8 cellular contexts compared by ENCODE assay signal in genomic region chr19:13872695-13873389, GRCh38. TPM values are rescaled to one million over a fixed set of nuclear protein-coding genes. Genes with fewer than 3 reads are reported as not detected.
DNase-seq lines count a peak whose midpoint lies in the region; ATAC-seq, FAIRE-seq and TF ChIP-seq lines count a peak whose summit lies in the region.

No MANE protein-coding gene starts in this region.

- H3K4me3 ChIP-seq in BJ (ENCODE audit: low read depth, low read length), result peak overlapping the region; percentile 19
- H3K4me3 ChIP-seq in GM12878, result peak overlapping the region; percentile 47
- H3K4me3 ChIP-seq in left lung, result peak overlapping the region; percentile 19 to 36
- H3K4me3 ChIP-seq in vagina, result peak overlapping the region; percentile 45 to 50

- TF ChIP-seq RAD21 in GM12878 (IDR thresholded peaks at IDR 0.05; ENCODE audit: insufficient read depth, low read depth, low read length), result no peak

- SMC1A ChIA-PET in GM12878 (lab: Charles Lee; ENCODE audit: uncharacterized antibody, unreplicated experiment), result interaction anchor here (1.0 to 1.5 kb wide), 2 partner anchors 204 to 275 kb away, joined by 3 read pairs; no protein-coding TSS in a partner anchor

- H3K79me2 ChIP-seq in GM12878 (ENCODE audit: control insufficient read depth, insufficient read depth, low read length), result no peaks in the 10 kb centered on the region

- 6% methylated on average over 31 of the region's 45 CpGs for WGBS in GM12878 (ENCODE audit: insufficient coverage, insufficient replicate concordance, low lambda C conversion rate, missing lambda C conversion rate)

- BruUV-seq in GM12878 (replicated peaks; lab: Mats Ljungman, UMichigan), result no TSS peak

- RAD21 ChIA-PET in GM12878 (lab: Charles Lee; ENCODE audit: unreplicated experiment), result interaction anchor here (0.6 to 3.1 kb wide), 7 partner anchors 10 to 708 kb away, joined by 3 to 13 read pairs (median 4); no protein-coding TSS in a partner anchor

- peak overlapping the region; percentile 44 for H2AFZ ChIP-seq in GM12878 (ENCODE audit: control insufficient read depth, low read depth, low read length)

- H3K9me3 ChIP-seq in GM12878 (replicated peaks; ENCODE audit: control insufficient read depth, insufficient read depth, low read length) (no peaks in the 10 kb centered on the region), left lung (no peaks in the 10 kb centered on the region), vagina (no peaks in the 10 kb centered on the region)

- POLR2A ChIA-PET in BJ (lab: Charles Lee) (interaction anchor here (0.5 to 0.6 kb wide), 3 partner anchors 19 to 33 kb away, joined by 3 to 9 read pairs (median 6); no protein-coding TSS in a partner anchor), GM12878 (lab: Charles Lee) (interaction anchor here (0.6 to 1.0 kb wide), 4 partner anchors 10 to 243 kb away, joined by 3 to 5 read pairs (median 3); no protein-coding TSS in a partner anchor)

- H3K27ac ChIP-seq in GM12878 (ENCODE audit: control insufficient read depth, insufficient read depth), result no peak overlapping the region
- no peak overlapping the region for H3K27ac ChIP-seq in left lung
- H3K27ac ChIP-seq in vagina, result peak overlapping the region; percentile 23

- ATAC-seq in GM12878, result peak; percentile 78
- ATAC-seq in left lung, result peak; percentile 68

- TF ChIP-seq CTCF in BJ (IDR thresholded peaks at IDR 0.05; ENCODE audit: insufficient read depth, low read depth, low read length), result peak; percentile 40
- peak; percentile 6 to 24 (median 11); a peak in 2 of 6 replicates for TF ChIP-seq CTCF in GM12878 (IDR thresholded peaks at IDR 0.05 in 2 of 3, conservative IDR thresholded peaks at IDR 0.05 in 1 of 3; ENCODE audit: control insufficient read depth in 2 of 3, extremely low read depth in 1 of 3, insufficient read depth in 1 of 3, low read depth in 3 of 3, low read length in 3 of 3)
- no peak for TF ChIP-seq CTCF in left lung (IDR thresholded peaks at IDR 0.05)
- no peak for TF ChIP-seq CTCF in vagina (IDR thresholded peaks at IDR 0.05)

- H3K9ac ChIP-seq in GM12878 (ENCODE audit: control insufficient read depth, insufficient read depth, low read length), result no peak overlapping the region

- H3K36me3 ChIP-seq in BJ (ENCODE audit: control insufficient read depth, insufficient read depth, low read length) (no peaks in the 10 kb centered on the region), GM12878 (ENCODE audit: control insufficient read depth in 2 of 2, insufficient read depth in 2 of 2, low read length in 1 of 2) (no peaks in the 10 kb centered on the region), left lung (no peaks in the 10 kb centered on the region), vagina (no peaks in the 10 kb centered on the region)

- DNase-seq in BJ (ENCODE audit: low read depth) (no peak), NAMALWA (ENCODE audit: low spot score) (peak; percentile 80), GM12878 (ENCODE audit: low read depth, low spot score) (no peak), left lung (peak in 1 of 2 donors; percentile 83), vagina (ENCODE audit: extremely low spot score in 2 of 2) (no peak), SHP77 (lab: John Stamatoyannopoulos, UW) (no peak), SK-N-DZ (ENCODE audit: low spot score) (no peak), GM12892 (ENCODE audit: insufficient read length) (no peak)

- intact Hi-C loops in GM12878 (cut with micrococcal nuclease; ENCODE audit: unreplicated experiment) (no loop called here), left lung (cut with DNase I) (no loop called here), vagina (cut with DNase I) (loop anchor here (10.0 kb wide), 1 partner anchor 278 kb away; no protein-coding TSS in a partner anchor)

- in situ Hi-C loops in GM12878 (cut with MboI), result no loop called here

- CTCF ChIA-PET in BJ (lab: Yijun Ruan, JAX), result interaction anchor here (1.0 to 2.8 kb wide), 3 partner anchors 10 to 206 kb away, joined by 3 to 7 read pairs (median 4); no protein-coding TSS in a partner anchor
- CTCF ChIA-PET in GM12878 (lab: Yijun Ruan, JAX), result interaction anchor here (0.6 to 3.1 kb wide), 3 partner anchors 10 to 98 kb away, joined by 3 to 13 read pairs (median 3); partner anchors contain the start of gene C19orf53

- H3K4me1 ChIP-seq in GM12878 (ENCODE audit: control insufficient read depth, insufficient read depth, low read length) (no peaks in the 10 kb centered on the region), left lung (peaks cover 0 to 11% of the 10 kb centered on the region in 2 donors), vagina (peaks cover 13% of the 10 kb centered on the region)

- TF ChIP-seq EP300 in GM12878 (IDR thresholded peaks at IDR 0.05; ENCODE audit: borderline replicate concordance in 1 of 2, control insufficient read depth in 1 of 2, low read depth in 2 of 2, low read length in 2 of 2), result no peak

- no peak for TF ChIP-seq POLR2A in GM12878 (IDR thresholded peaks at IDR 0.05; ENCODE audit: low read depth, low read length)
- TF ChIP-seq POLR2A in vagina (IDR thresholded peaks at IDR 0.05), result no peak
- TF ChIP-seq POLR2A in GM12892 (IDR thresholded peaks at IDR 0.05; ENCODE audit: low read depth, low read length), result no peak

- no peaks in the 10 kb centered on the region for H4K20me1 ChIP-seq in GM12878 (ENCODE audit: control insufficient read depth, insufficient read depth)

- FAIRE-seq in GM12878 (lab: Jason Lieb, UNC), result no peak
- no peak for FAIRE-seq in GM12892 (lab: Jason Lieb, UNC)

- H3K27me3 ChIP-seq in BJ (ENCODE audit: control insufficient read depth, insufficient read depth, low read length) (no peaks in the 10 kb centered on the region), GM12878 (replicated peaks in 1 of 2; ENCODE audit: control insufficient read depth in 2 of 2, insufficient read depth in 2 of 2, low read length in 1 of 2) (no peaks in the 10 kb centered on the region), left lung (no peaks in the 10 kb centered on the region), vagina (no peaks in the 10 kb centered on the region)

- peak overlapping the region; percentile 48; the same call in 1 of the 2 replicates for H3K4me2 ChIP-seq in GM12878 (ENCODE audit: control insufficient read depth, insufficient read depth)

RNA-seq across cellular contexts. Expression of gene NANOS3, which starts 4.1 kb away (rescaled TPM):
- polyA plus RNA-seq in BJ (2011; rRNA removed), result 0.20 and 0.55 TPM in 2 replicates
- 0.52 TPM in 1 of 2 replicates, not detected in the other for polyA minus RNA-seq in BJ (2011; rRNA and poly(A)+ RNA removed)
- 3.9 and 5.7 TPM in 2 replicates for total RNA-seq in GM12878 (2013; cell fraction: nucleolus; rRNA removed)
- total RNA-seq in GM12878 (2014; rRNA removed), result 0.54 and 1.5 TPM in 2 replicates
- 1.5 and 1.6 TPM in 2 replicates for total RNA-seq in GM12878 (2014; rRNA removed; fragmentation: Illumina TruSeq; extraction: Trizol)
- 1.5 and 1.7 TPM in 2 replicates for total RNA-seq in GM12878 (2021)
- not detected for polyA plus RNA-seq in GM12878 (2011; ENCODE audit: low read depth)
- 0.24 and 0.69 TPM in 2 replicates for polyA plus RNA-seq in GM12878 (2011; rRNA removed)
- 1.4 and 1.5 TPM in 2 replicates for polyA plus RNA-seq in GM12878 (2011; cell fraction: cytosol; rRNA removed)
- polyA plus RNA-seq in GM12878 (2011; cell fraction: nucleus; rRNA removed), result 2.5 and 2.7 TPM in 2 replicates
- polyA plus RNA-seq in GM12878 (2012), result 0.94 and 1.0 TPM in 2 replicates
- 1.00 TPM in 1 of 2 replicates, not detected in the other for polyA plus RNA-seq in GM12878 (2014; fragmentation: Illumina TruSeq; extraction: Trizol)
- polyA plus RNA-seq in GM12878 (2014; fragmentation: Nextera tagmentation; extraction: Ambion mirVana), result under 1 TPM; 0.31 to 0.80 TPM
- 0.81 and 2.3 TPM in 2 replicates for polyA plus RNA-seq in GM12878 (2014; rRNA removed)
- under 1 TPM; 0.53 to 0.62 TPM for polyA plus RNA-seq in GM12878 (2016; fragmentation: Nextera tagmentation; extraction: Ambion mirVana)
- polyA minus RNA-seq in GM12878 (2011; rRNA and poly(A)+ RNA removed), result 0.82 TPM in 1 of 2 replicates, not detected in the other
- not detected in 2 replicates for polyA minus RNA-seq in GM12878 (2011; cell fraction: cytosol; rRNA and poly(A)+ RNA removed)
- 1.6 TPM in 1 of 2 replicates, not detected in the other for polyA minus RNA-seq in GM12878 (2011; cell fraction: nucleus; rRNA and poly(A)+ RNA removed)
- total RNA-seq in left lung, result 1 to 10 TPM in 1 of 2 donors, under 1 TPM in 1; 0.89 to 1.8 TPM
- total RNA-seq in vagina, result not detected
- 0.72 and 0.95 TPM in 2 replicates for polyA plus RNA-seq in SK-N-DZ (2014; cell fraction: cytosol; rRNA removed)
- 14.5 and 24.4 TPM in 2 replicates for polyA plus RNA-seq in SK-N-DZ (2014; cell fraction: nucleus; rRNA removed)
- 1.2 TPM for polyA plus RNA-seq in GM12892 (2012; ENCODE audit: missing spikeins)

RNA-seq across cellular contexts. Expression of gene BRME1, which starts 33.1 kb away (rescaled TPM):
- 0.38 and 0.94 TPM in 2 replicates for polyA plus RNA-seq in BJ (2011; rRNA removed)
- 1.5 TPM in 1 of 2 replicates, not detected in the other for polyA minus RNA-seq in BJ (2011; rRNA and poly(A)+ RNA removed)
- total RNA-seq in GM12878 (2013; cell fraction: nucleolus; rRNA removed), result 4.1 and 4.8 TPM in 2 replicates
- 0.33 and 1.4 TPM in 2 replicates for total RNA-seq in GM12878 (2014; rRNA removed)
- 0.41 and 0.72 TPM in 2 replicates for total RNA-seq in GM12878 (2014; rRNA removed; fragmentation: Illumina TruSeq; extraction: Trizol)
- total RNA-seq in GM12878 (2021), result 0.72 and 1.9 TPM in 2 replicates
- 0.79 TPM for polyA plus RNA-seq in GM12878 (2011; ENCODE audit: low read depth)
- 1.6 and 2.2 TPM in 2 replicates for polyA plus RNA-seq in GM12878 (2011; rRNA removed)
- polyA plus RNA-seq in GM12878 (2011; cell fraction: cytosol; rRNA removed), result 3.9 and 4.8 TPM in 2 replicates
- 13.6 and 16.7 TPM in 2 replicates for polyA plus RNA-seq in GM12878 (2011; cell fraction: nucleus; rRNA removed)
- 0.43 and 0.52 TPM in 2 replicates for polyA plus RNA-seq in GM12878 (2012)
- polyA plus RNA-seq in GM12878 (2014; fragmentation: Illumina TruSeq; extraction: Trizol), result 0.47 and 0.67 TPM in 2 replicates
- under 1 TPM in 1 of 2 experiments, not detected in 1; 0.07 TPM for polyA plus RNA-seq in GM12878 (2014; fragmentation: Nextera tagmentation; extraction: Ambion mirVana)
- polyA plus RNA-seq in GM12878 (2014; rRNA removed), result 1.0 and 1.9 TPM in 2 replicates
- 1 to 10 TPM in 1 of 2 experiments, under 1 TPM in 1; 0.28 to 1.1 TPM for polyA plus RNA-seq in GM12878 (2016; fragmentation: Nextera tagmentation; extraction: Ambion mirVana)
- polyA minus RNA-seq in GM12878 (2011; rRNA and poly(A)+ RNA removed), result 0.95 and 2.1 TPM in 2 replicates
- polyA minus RNA-seq in GM12878 (2011; cell fraction: cytosol; rRNA and poly(A)+ RNA removed), result 0.80 and 2.9 TPM in 2 replicates
- 1.7 and 5.8 TPM in 2 replicates for polyA minus RNA-seq in GM12878 (2011; cell fraction: nucleus; rRNA and poly(A)+ RNA removed)
- 1 to 10 TPM; 3.7 to 4.2 TPM for total RNA-seq in left lung
- total RNA-seq in vagina, result 12.0 TPM
- polyA plus RNA-seq in SK-N-DZ (2014; cell fraction: cytosol; rRNA removed), result 5.6 and 10.4 TPM in 2 replicates
- 16.4 and 31.3 TPM in 2 replicates for polyA plus RNA-seq in SK-N-DZ (2014; cell fraction: nucleus; rRNA removed)
- 0.40 TPM for polyA plus RNA-seq in GM12892 (2012; ENCODE audit: missing spikeins)

RNA-seq across cellular contexts. Expression of gene CC2D1A, which starts 33.2 kb away (rescaled TPM):
- 8.0 and 13.1 TPM in 2 replicates for polyA plus RNA-seq in BJ (2011; rRNA removed)
- polyA minus RNA-seq in BJ (2011; rRNA and poly(A)+ RNA removed), result 12.6 and 14.4 TPM in 2 replicates
- total RNA-seq in GM12878 (2013; cell fraction: nucleolus; rRNA removed), result 27.1 and 32.2 TPM in 2 replicates
- total RNA-seq in GM12878 (2014; rRNA removed), result 13.2 and 17.3 TPM in 2 replicates
- total RNA-seq in GM12878 (2014; rRNA removed; fragmentation: Illumina TruSeq; extraction: Trizol), result 9.0 and 10.2 TPM in 2 replicates
- total RNA-seq in GM12878 (2021), result 32.7 and 36.1 TPM in 2 replicates
- 5.8 TPM for polyA plus RNA-seq in GM12878 (2011; ENCODE audit: low read depth)
- polyA plus RNA-seq in GM12878 (2011; rRNA removed), result 7.4 and 11.9 TPM in 2 replicates
- 8.9 and 12.7 TPM in 2 replicates for polyA plus RNA-seq in GM12878 (2011; cell fraction: cytosol; rRNA removed)
- polyA plus RNA-seq in GM12878 (2011; cell fraction: nucleus; rRNA removed), result 55.0 and 65.9 TPM in 2 replicates
- polyA plus RNA-seq in GM12878 (2012), result 16.1 and 18.9 TPM in 2 replicates
- 7.3 and 14.8 TPM in 2 replicates for polyA plus RNA-seq in GM12878 (2014; fragmentation: Illumina TruSeq; extraction: Trizol)
- 1 to 10 TPM in 1 of 2 experiments, under 1 TPM in 1; 0.13 to 1.0 TPM for polyA plus RNA-seq in GM12878 (2014; fragmentation: Nextera tagmentation; extraction: Ambion mirVana)
- polyA plus RNA-seq in GM12878 (2014; rRNA removed), result 24.9 and 28.0 TPM in 2 replicates
- 10 to 100 TPM; 18.6 to 22.5 TPM for polyA plus RNA-seq in GM12878 (2016; fragmentation: Nextera tagmentation; extraction: Ambion mirVana)
- polyA minus RNA-seq in GM12878 (2011; rRNA and poly(A)+ RNA removed), result 10.2 and 16.0 TPM in 2 replicates
- 7.2 and 8.3 TPM in 2 replicates for polyA minus RNA-seq in GM12878 (2011; cell fraction: cytosol; rRNA and poly(A)+ RNA removed)
- 7.7 and 18.8 TPM in 2 replicates for polyA minus RNA-seq in GM12878 (2011; cell fraction: nucleus; rRNA and poly(A)+ RNA removed)
- total RNA-seq in left lung, result 10 to 100 TPM; 30.8 to 33.7 TPM
- 44.4 TPM for total RNA-seq in vagina
- 17.1 and 19.8 TPM in 2 replicates for polyA plus RNA-seq in SK-N-DZ (2014; cell fraction: cytosol; rRNA removed)
- polyA plus RNA-seq in SK-N-DZ (2014; cell fraction: nucleus; rRNA removed), result 56.8 and 60.6 TPM in 2 replicates
- polyA plus RNA-seq in GM12892 (2012; ENCODE audit: missing spikeins), result 10.4 TPM

Comparison
In these comparisons a context has a peak if more than half of its experiments do, and no peak if none do; other contexts are left out.
1. CTCF ChIP-seq: peak in BJ (single experiment) and GM12878 (3 of 3); none in left lung (0 of 2) and vagina (0 of 3).
2. Peak in every context shown above with its lines, with median percentiles within 50 percentile points of each other: H3K4me3 ChIP-seq.